ENCODE assay signal across 12 cellular contexts in genomic region chr3:194184265-194184751, GRCh38.
DNase-seq lines count a peak whose midpoint lies in the region; ATAC-seq, FAIRE-seq and TF ChIP-seq lines count a peak whose summit lies in the region.
"Had no signal": no experiment of that assay in that cellular context is flagged by ENCODE, and none has a peak within 500 bp of the region (broad histone marks: within the 10 kb centered on the region; RNA-seq: fewer than 3 reads in every experiment).

No MANE protein-coding gene starts in this region.

- ATAC-seq in HG03439 (IDR thresholded peaks at IDR 0.05; ENCODE audit: unreplicated experiment) = no peak
- no peak for ATAC-seq in HG02623 (IDR thresholded peaks at IDR 0.05; ENCODE audit: unreplicated experiment)

- no peak for TF ChIP-seq CTCF in AG09319 (IDR thresholded peaks at IDR 0.05; ENCODE audit: low read depth, low read length)

- in situ Hi-C loops in ACHN (cut with HindIII; ENCODE audit: low pct_ligation_motif_present, low pct_unique_long_range_greater_than_20kb, low sequenced_read_pairs) = no loop called here

- 0 out of 2 replicates have a peak, but pooled peaks have one; percentile 14 for TF ChIP-seq EP300 in Ishikawa (IDR thresholded peaks at IDR 0.05; ENCODE audit: borderline replicate concordance)

- DNase-seq in AG09319 (ENCODE audit: extremely low read depth, low read depth) (peak; percentile 7), NCI-H748 treated with DMSO at 0.1 percent for 48 hours (lab: John Stamatoyannopoulos, UW) (peak; percentile 81), ACHN (no peak)
- no peak for DNase-seq in activated CD8-positive, alpha-beta memory T cell treated with anti-CD3 and anti-CD28 coated beads, Interleukin-2, amount 50 U/mL, for 48 hours
- DNase-seq: head of caudate nucleus, Karpas-422, ovary had no signal

- TF ChIP-seq RAD21 in Ishikawa (IDR thresholded peaks at IDR 0.05; ENCODE audit: low read depth) = no peak

- peak; percentile 82 for FAIRE-seq in islet of Langerhans (lab: Jason Lieb, UNC)
- FAIRE-seq: urothelium cell line had no signal

TF ChIP-seq in Ishikawa, 13 proteins besides CTCF, POLR2A, EP300 and RAD21:
- TF ChIP-seq USF1 (IDR thresholded peaks at IDR 0.05) = no peak
- TF ChIP-seq YY1 (IDR thresholded peaks at IDR 0.05; ENCODE audit: low read depth) = no peak
- TF ChIP-seq NFIC (IDR thresholded peaks at IDR 0.05) = peak; percentile 94
- TF ChIP-seq TCF12 (IDR thresholded peaks at IDR 0.05; ENCODE audit: low read depth) = peak; percentile 82
- no peak for TF ChIP-seq REST (IDR thresholded peaks at IDR 0.05; ENCODE audit: low read depth)
- TF ChIP-seq TEAD4 (IDR thresholded peaks at IDR 0.05) = 0 out of 2 replicates have a peak, but pooled peaks have one; percentile 47

Comparison
In these comparisons a context has a peak if more than half of its experiments do, and no peak if none do; other contexts are left out.
1. DNase-seq: peak in AG09319 (single experiment) and NCI-H748 treated with DMSO at 0.1 percent for 48 hours (single experiment); none in ACHN (single experiment) and activated CD8-positive, alpha-beta memory T cell treated with anti-CD3 and anti-CD28 coated beads, Interleukin-2, amount 50 U/mL, for 48 hours (single experiment).